ENCODE assay signal across 9 cellular contexts in the genomic region with DNA sequence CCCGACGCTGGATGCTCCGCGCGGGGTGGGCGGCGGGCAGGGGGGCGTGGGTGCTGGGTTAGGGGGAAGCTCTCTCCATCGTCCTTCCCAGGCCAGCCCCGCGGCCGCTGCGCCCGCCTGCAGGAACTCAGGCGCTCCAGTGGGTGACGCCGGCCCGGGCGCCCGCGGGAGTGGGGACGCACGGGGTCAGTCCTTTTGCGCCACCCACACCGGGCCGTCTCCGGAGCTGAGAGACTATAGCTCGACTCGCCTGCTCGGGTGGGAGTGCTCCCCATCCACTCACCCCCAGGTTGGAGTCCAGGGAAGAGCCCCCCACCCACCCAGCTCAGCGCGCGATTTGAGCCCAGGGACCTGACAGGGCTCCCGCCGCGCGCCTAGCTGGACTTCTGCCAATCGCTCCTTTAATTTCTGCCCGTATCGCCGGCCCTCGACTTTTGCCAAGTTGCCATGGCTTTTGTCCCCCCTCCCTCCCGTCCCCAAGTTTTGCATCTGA.
DNase-seq lines count a peak whose midpoint lies in the region; ATAC-seq and TF ChIP-seq lines count a peak whose summit lies in the region.
"Had no signal": no experiment of that assay in that cellular context is flagged by ENCODE, and none has a peak within 500 bp of the region (broad histone marks: within the 10 kb centered on the region; RNA-seq: fewer than 3 reads in every experiment).

No MANE protein-coding gene starts in this region.

- DNase-seq in DMS 273 (lab: John Stamatoyannopoulos, UW; ENCODE audit: unreplicated experiment) = peak; percentile 70
- no peak for DNase-seq in DMS 273 treated with DMSO at 0.1 percent for 48 hours (lab: John Stamatoyannopoulos, UW)
- no peak for DNase-seq in breast epithelium (ENCODE audit: low spot score in 2 of 2)
- no peak for DNase-seq in suprapubic skin (ENCODE audit: low spot score in 2 of 2)
- no peak for DNase-seq in naive thymus-derived CD8-positive, alpha-beta T cell
- DNase-seq in NOMO-1 treated with DMSO at 0.1 percent for 48 hours (lab: John Stamatoyannopoulos, UW; ENCODE audit: unreplicated experiment) = no peak
- no peak for DNase-seq in glomerular visceral epithelial cell (ENCODE audit: extremely low spot score)

- no peaks in the 10 kb centered on the region for H3K36me3 Mint-ChIP-seq in naive thymus-derived CD8-positive, alpha-beta T cell

- WGBS in liver = under 1% methylated on average over 43 of the region's 43 CpGs
- WGBS in suprapubic skin = 0% methylated on average over 10 of the region's 43 CpGs

- H3K27ac ChIP-seq in breast epithelium (peak overlapping the region; percentile 90 to 91), liver (ENCODE audit: low read depth in 1 of 2, low read length in 2 of 2) (no peak overlapping the region), suprapubic skin (peak overlapping the region; percentile 92)
- H3K27ac ChIP-seq: 22Rv1 had no signal

- H3K9me3 Mint-ChIP-seq in naive thymus-derived CD8-positive, alpha-beta T cell = peaks cover 0 to 2% (median 0%) of the 10 kb centered on the region in 9 donors

- H3K36me3 ChIP-seq in breast epithelium = no peaks in the 10 kb centered on the region
- H3K36me3 ChIP-seq in liver (ENCODE audit: control insufficient read depth in 4 of 4, insufficient read depth in 3 of 4, low read depth in 1 of 4, low read length in 3 of 4) = no peaks in the 10 kb centered on the region
- H3K36me3 ChIP-seq in suprapubic skin = no peaks in the 10 kb centered on the region

- H3K27me3 ChIP-seq in breast epithelium = no peaks in the 10 kb centered on the region
- H3K27me3 ChIP-seq in liver (ENCODE audit: control insufficient read depth in 4 of 4, insufficient read depth in 4 of 4, low read length in 3 of 4) = no peaks in the 10 kb centered on the region
- peaks cover 5% of the 10 kb centered on the region for H3K27me3 ChIP-seq in suprapubic skin

- no peak for TF ChIP-seq EP300 in suprapubic skin (IDR thresholded peaks at IDR 0.05)

- TF ChIP-seq RAD21 in liver (IDR thresholded peaks at IDR 0.05) = peak in 1 of 2 donors; percentile 23

- H3K4me3 ChIP-seq in breast epithelium = peak overlapping the region; percentile 59 to 90 (median 77)
- H3K4me3 ChIP-seq in liver (ENCODE audit: low read depth in 1 of 3, low read length in 3 of 3) = peak overlapping the region; percentile 62 to 74 (median 73)
- H3K4me3 ChIP-seq in suprapubic skin = peak overlapping the region; percentile 83

- POLR2A ChIA-PET in naive thymus-derived CD8-positive, alpha-beta T cell (lab: Charles Lee) = no interaction called here

- peaks cover 27 to 51% (median 40%) of the 10 kb centered on the region in 5 donors for H3K27me3 Mint-ChIP-seq in naive thymus-derived CD8-positive, alpha-beta T cell

- intact Hi-C loops in breast epithelium (cut with DNase I; ENCODE audit: low total_unique reads) = loop anchor here (5.0 kb wide), 2 partner anchors 576 to 1231 kb away; no protein-coding TSS in a partner anchor

- no peak for ATAC-seq in naive thymus-derived CD8-positive, alpha-beta T cell

- H3K9me3 ChIP-seq in breast epithelium (no peaks in the 10 kb centered on the region), liver (ENCODE audit: control insufficient read depth in 4 of 4, low read length in 3 of 4) (no peaks in the 10 kb centered on the region), suprapubic skin (no peaks in the 10 kb centered on the region)

- no peak overlapping the region for H3K27ac Mint-ChIP-seq in naive thymus-derived CD8-positive, alpha-beta T cell

- H3K4me1 Mint-ChIP-seq in naive thymus-derived CD8-positive, alpha-beta T cell = peaks cover 1 to 14% (median 12%) of the 10 kb centered on the region in 4 donors

- TF ChIP-seq POLR2A in breast epithelium (IDR thresholded peaks at IDR 0.05) (no peak), suprapubic skin (IDR thresholded peaks at IDR 0.05) (no peak)

- H3K9ac ChIP-seq in liver (ENCODE audit: low read depth in 1 of 2, low read length in 2 of 2) = peak overlapping the region in 1 of 2 donors; percentile 33

- TF ChIP-seq CTCF in breast epithelium (IDR thresholded peaks at IDR 0.05) (peak in 1 of 3 donors; percentile 10), liver (IDR thresholded peaks at IDR 0.05; ENCODE audit: low read depth, low read length, missing input control) (no peak), suprapubic skin (IDR thresholded peaks at IDR 0.05) (no peak)

- H3K4me1 ChIP-seq in breast epithelium (peaks cover 0 to 38% of the 10 kb centered on the region in 2 donors), liver (ENCODE audit: control insufficient read depth in 4 of 4, insufficient read depth in 4 of 4, low read length in 3 of 4) (peaks cover 2 to 29% (median 13%) of the 10 kb centered on the region in 4 donors), suprapubic skin (peaks cover 84% of the 10 kb centered on the region)

- peak overlapping the region in 3 of 10 donors; percentile 28 to 38 (median 38) for H3K4me3 Mint-ChIP-seq in naive thymus-derived CD8-positive, alpha-beta T cell

TF ChIP-seq in liver, 16 proteins besides CTCF, POLR2A, EP300 and RAD21:
- TF ChIP-seq FOXA1 (IDR thresholded peaks at IDR 0.05) (no peak), RXRA (IDR thresholded peaks at IDR 0.05) (no peak)

Comparison
In these comparisons a context has a peak if more than half of its experiments do, and no peak if none do; other contexts are left out.
1. H3K27ac ChIP-seq: peak in breast epithelium (2 of 2) and suprapubic skin (single experiment); none in liver (0 of 2).
2. Peak in every context shown above with its lines, with median percentiles within 50 percentile points of each other: H3K4me3 ChIP-seq.